Comparison of ENCODE assay signal across 15 cellular contexts in genomic region chr14:95125951-95126350, GRCh38.
"Had no signal": no experiment of that assay in that cellular context is flagged by ENCODE, and none has a peak within 500 bp of the region (broad histone marks: within the 10 kb centered on the region; RNA-seq: fewer than 3 reads in every experiment).

No MANE protein-coding gene starts in this region.

- H3K4me3 ChIP-seq: lower lobe of right lung, mucosa of descending colon, psoas muscle, spleen, testis, upper lobe of right lung had no signal

- H3K27ac Mint-ChIP-seq: activated CD4-positive, alpha-beta memory T cell treated with anti-CD3 and anti-CD28 coated beads for 36 hours; activated naive CD4-positive, alpha-beta T cell treated with anti-CD3 and anti-CD28 coated beads for 36 hours; natural killer cell had no signal

- H3K27me3 ChIP-seq: spleen, testis, upper lobe of right lung had no signal

- H3K4me3 Mint-ChIP-seq: activated CD4-positive, alpha-beta memory T cell treated with anti-CD3 and anti-CD28 coated beads for 36 hours; activated naive CD4-positive, alpha-beta T cell treated with anti-CD3 and anti-CD28 coated beads for 36 hours; activated T-helper 1 cell treated with anti-CD3 and anti-CD28 coated beads, Interleukin-12 subunit alpha, Interleukin-12 subunit beta, Interleukin-2, Interleukin-4 antibody, amounts not matched to agents 30 ng/mL and 10 ng/mL and 1 ng/mL, durations not matched to agents 14 hours and 24 hours and 36 hours; natural killer cell; stimulated activated memory B cell treated with anti-CD40 and anti-IgM and Interleukin-4, amounts not matched to agents 10 μg/mL and 1 μg/mL and 100 μg/mL, for 72 hours had no signal

- H3K9me3 Mint-ChIP-seq: activated CD4-positive, alpha-beta memory T cell treated with anti-CD3 and anti-CD28 coated beads for 36 hours; activated naive CD4-positive, alpha-beta T cell treated with anti-CD3 and anti-CD28 coated beads for 36 hours; activated T-helper 1 cell treated with anti-CD3 and anti-CD28 coated beads, Interleukin-12 subunit alpha, Interleukin-12 subunit beta, Interleukin-2, Interleukin-4 antibody, amounts not matched to agents 30 ng/mL and 10 ng/mL and 1 ng/mL, durations not matched to agents 14 hours and 24 hours and 36 hours; natural killer cell; stimulated activated memory B cell treated with anti-CD40 and anti-IgM and Interleukin-4, amounts not matched to agents 10 μg/mL and 1 μg/mL and 100 μg/mL, for 72 hours had no signal

- H3K27ac ChIP-seq: lower lobe of right lung, spleen, testis, upper lobe of right lung had no signal

- H3K27me3 Mint-ChIP-seq: activated CD4-positive, alpha-beta memory T cell treated with anti-CD3 and anti-CD28 coated beads for 36 hours; stimulated activated memory B cell treated with anti-CD40 and anti-IgM and Interleukin-4, amounts not matched to agents 10 μg/mL and 1 μg/mL and 100 μg/mL, for 72 hours had no signal

- ATAC-seq: lower lobe of right lung; mucosa of descending colon; natural killer cell; psoas muscle; sciatic nerve; stimulated activated memory B cell treated with anti-CD40 and anti-IgM and Interleukin-4, amounts not matched to agents 10 μg/mL and 1 μg/mL and 100 μg/mL, for 72 hours; upper lobe of right lung had no signal

- DNase-seq: activated CD4-positive, alpha-beta memory T cell treated with anti-CD3 and anti-CD28 coated beads for 36 hours; activated naive CD4-positive, alpha-beta T cell treated with anti-CD3 and anti-CD28 coated beads for 36 hours; cerebellar nuclear complex; hypothalamus; lower lobe of right lung; mucosa of descending colon; natural killer cell; psoas muscle; spleen; stimulated activated CD4-positive, alpha-beta T cell treated with anti-CD3 and anti-CD28 coated beads, Interleukin-1b, Interleukin-23, amount 100 ng/mL, for 48 hours; testis; upper lobe of right lung had no signal
